In the genomic region with DNA sequence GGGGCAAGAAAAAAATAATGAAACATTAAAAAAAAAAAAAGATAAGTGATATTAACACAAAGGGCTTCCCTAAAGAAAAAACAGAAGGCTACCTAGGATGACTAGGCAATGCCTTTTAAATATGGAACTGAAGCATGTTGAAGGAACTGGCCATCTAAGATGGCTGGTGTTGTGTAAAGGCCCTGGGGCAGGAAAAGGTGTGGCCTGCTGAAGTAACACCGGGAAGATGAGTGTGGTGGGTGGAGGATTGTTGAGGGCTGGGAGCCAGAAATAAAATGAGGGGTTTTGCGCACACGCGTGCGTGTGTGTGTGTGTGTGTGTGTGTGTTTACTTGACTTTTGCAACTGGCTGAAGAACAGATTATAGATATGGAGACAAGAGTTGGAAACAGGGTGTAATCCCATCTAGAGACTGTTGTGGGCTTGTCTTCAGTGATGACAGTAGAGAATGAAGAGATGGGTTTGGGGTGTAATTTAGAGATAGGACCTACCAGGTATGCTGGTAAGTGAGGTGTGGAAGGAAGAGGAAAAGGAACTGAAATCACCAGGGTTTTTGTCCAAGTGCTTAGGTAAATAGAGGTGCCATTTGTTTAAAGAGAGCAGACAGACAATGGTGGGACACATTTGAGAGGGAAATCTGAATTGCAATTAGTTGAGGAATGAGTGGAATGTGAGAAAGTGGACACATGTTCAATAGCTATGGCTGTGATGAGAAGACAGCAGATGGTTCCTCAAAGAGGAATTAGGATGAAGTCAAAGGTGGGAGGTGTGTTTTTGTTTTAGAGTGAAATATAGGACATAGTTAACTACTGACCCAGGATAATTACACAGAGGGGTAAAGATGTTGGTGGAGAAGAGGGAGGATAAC, we compare ENCODE assay signal across 9 cellular contexts. TPM values are rescaled to one million over a fixed set of nuclear protein-coding genes. Genes with fewer than 3 reads are reported as not detected.
DNase-seq lines count a peak whose midpoint lies in the region; FAIRE-seq and TF ChIP-seq lines count a peak whose summit lies in the region.
"Had no signal": no experiment of that assay in that cellular context is flagged by ENCODE, and none has a peak within 500 bp of the region (broad histone marks: within the 10 kb centered on the region; RNA-seq: fewer than 3 reads in every experiment).

No MANE protein-coding gene starts in this region.

- peak overlapping the region; percentile 77 for H3K27ac Mint-ChIP-seq in activated T-helper 1 cell treated with anti-CD3 and anti-CD28 coated beads, Interleukin-12 subunit alpha, Interleukin-12 subunit beta, Interleukin-2, Interleukin-4 antibody, amounts not matched to agents 30 ng/mL and 10 ng/mL and 1 ng/mL, durations not matched to agents 14 hours and 24 hours and 36 hours
- peak overlapping the region; percentile 29 for H3K27ac Mint-ChIP-seq in mesothelial cell of epicardium

- in situ Hi-C loops in KBM-7 (cut with MboI; ENCODE audit: low pct_unique_long_range_greater_than_20kb, low sequenced_read_pairs), result no loop called here

- intact Hi-C loops in activated T-helper 1 cell treated with anti-CD3 and anti-CD28 coated beads, Interleukin-12 subunit alpha, Interleukin-12 subunit beta, Interleukin-2, Interleukin-4 antibody, amounts not matched to agents 30 ng/mL and 10 ng/mL and 1 ng/mL, durations not matched to agents 14 hours and 24 hours and 36 hours (cut with micrococcal nuclease), result no loop called here

- H3K27me3 Mint-ChIP-seq in activated T-helper 1 cell treated with anti-CD3 and anti-CD28 coated beads, Interleukin-12 subunit alpha, Interleukin-12 subunit beta, Interleukin-2, Interleukin-4 antibody, amounts not matched to agents 30 ng/mL and 10 ng/mL and 1 ng/mL, durations not matched to agents 14 hours and 24 hours and 36 hours (ENCODE audit: insufficient read depth), result no peaks in the 10 kb centered on the region
- no peaks in the 10 kb centered on the region for H3K27me3 Mint-ChIP-seq in mesothelial cell of epicardium (ENCODE audit: low read depth)

- DNase-seq in CD1c-positive myeloid dendritic cell (ENCODE audit: extremely low spot score) (peak; percentile 46), GM12892 (ENCODE audit: insufficient read length) (no peak), mesothelial cell of epicardium (ENCODE audit: low spot score in 2 of 2, unreplicated experiment in 2 of 2) (no peak), KBM-7 (no peak), MG63 (no peak), SIG-M5 (lab: John Stamatoyannopoulos, UW) (no peak)
- no peak for DNase-seq in activated T-helper 1 cell treated with anti-CD3 and anti-CD28 coated beads, Interleukin-12 subunit alpha, Interleukin-12 subunit beta, Interleukin-2, Interleukin-4 antibody, amounts not matched to agents 30 ng/mL and 10 ng/mL and 1 ng/mL, durations not matched to agents 14 hours and 24 hours and 36 hours (ENCODE audit: low spot score)
- DNase-seq: COR-L47; stimulated activated CD4-positive, alpha-beta T cell treated with anti-CD3 and anti-CD28 coated beads, Interleukin-12 subunit alpha, Interleukin-12 subunit beta, amount 100 ng/mL, for 4 hours had no signal

- peaks cover 50% of the 10 kb centered on the region for H3K36me3 Mint-ChIP-seq in activated T-helper 1 cell treated with anti-CD3 and anti-CD28 coated beads, Interleukin-12 subunit alpha, Interleukin-12 subunit beta, Interleukin-2, Interleukin-4 antibody, amounts not matched to agents 30 ng/mL and 10 ng/mL and 1 ng/mL, durations not matched to agents 14 hours and 24 hours and 36 hours (ENCODE audit: low read depth)
- H3K36me3 Mint-ChIP-seq in mesothelial cell of epicardium, result peaks cover 53% of the 10 kb centered on the region

- H3K4me3 Mint-ChIP-seq in activated T-helper 1 cell treated with anti-CD3 and anti-CD28 coated beads, Interleukin-12 subunit alpha, Interleukin-12 subunit beta, Interleukin-2, Interleukin-4 antibody, amounts not matched to agents 30 ng/mL and 10 ng/mL and 1 ng/mL, durations not matched to agents 14 hours and 24 hours and 36 hours, result no peak overlapping the region
- no peak overlapping the region for H3K4me3 Mint-ChIP-seq in mesothelial cell of epicardium

- H3K4me1 Mint-ChIP-seq in activated T-helper 1 cell treated with anti-CD3 and anti-CD28 coated beads, Interleukin-12 subunit alpha, Interleukin-12 subunit beta, Interleukin-2, Interleukin-4 antibody, amounts not matched to agents 30 ng/mL and 10 ng/mL and 1 ng/mL, durations not matched to agents 14 hours and 24 hours and 36 hours (ENCODE audit: low read depth), result peaks cover 50% of the 10 kb centered on the region
- H3K4me1 Mint-ChIP-seq in mesothelial cell of epicardium, result peaks cover 10% of the 10 kb centered on the region

- H3K27me3 ChIP-seq in MG63, result no peaks in the 10 kb centered on the region

- FAIRE-seq in GM12892 (lab: Jason Lieb, UNC), result peak; percentile 9

- no peak for TF ChIP-seq POLR2A in GM12892 (IDR thresholded peaks at IDR 0.05; ENCODE audit: low read depth, low read length)

- TF ChIP-seq CTCF in mesothelial cell of epicardium (IDR thresholded peaks at IDR 0.05; ENCODE audit: unreplicated experiment), result no peak

- H3K9me3 ChIP-seq in MG63, result no peaks in the 10 kb centered on the region

- peaks cover 79% of the 10 kb centered on the region for H3K36me3 ChIP-seq in MG63

- no peak overlapping the region for H3K4me3 ChIP-seq in MG63

- no peaks in the 10 kb centered on the region for H3K9me3 Mint-ChIP-seq in activated T-helper 1 cell treated with anti-CD3 and anti-CD28 coated beads, Interleukin-12 subunit alpha, Interleukin-12 subunit beta, Interleukin-2, Interleukin-4 antibody, amounts not matched to agents 30 ng/mL and 10 ng/mL and 1 ng/mL, durations not matched to agents 14 hours and 24 hours and 36 hours
- peaks cover 10% of the 10 kb centered on the region for H3K9me3 Mint-ChIP-seq in mesothelial cell of epicardium

RNA-seq across cellular contexts. Expression of gene RAD23B, which starts 33.9 kb away (rescaled TPM):
- polyA plus RNA-seq in GM12892 (2012; ENCODE audit: missing spikeins), result 76.7 TPM
- total RNA-seq in activated T-helper 1 cell treated with anti-CD3 and anti-CD28 coated beads, Interleukin-12 subunit alpha, Interleukin-12 subunit beta, Interleukin-2, Interleukin-4 antibody, amounts not matched to agents 30 ng/mL and 10 ng/mL and 1 ng/mL, durations not matched to agents 14 hours and 24 hours and 36 hours, result 138 and 153 TPM in 2 replicates
- total RNA-seq in mesothelial cell of epicardium, result 97.5 to 105 TPM (median 101 TPM) in 3 replicates
- total RNA-seq in MG63 (2014; rRNA removed; shearing (Covaris generic); ENCODE audit: low replicate concordance), result 166 and 169 TPM in 2 replicates
